ENCODE assay signal across 25 cellular contexts in genomic region chr7:42214063-42214679, GRCh38. TPM values are rescaled to one million over a fixed set of nuclear protein-coding genes. Genes with fewer than 3 reads are reported as not detected.
"Had no signal": no experiment of that assay in that cellular context is flagged by ENCODE, and none has a peak within 500 bp of the region (broad histone marks: within the 10 kb centered on the region; RNA-seq: fewer than 3 reads in every experiment).

No MANE protein-coding gene starts in this region.

- H3K4me3 ChIP-seq: heart right ventricle, spleen, thyroid gland had no signal

- H3K36me3 Mint-ChIP-seq: activated CD8-positive, alpha-beta memory T cell treated with anti-CD3 and anti-CD28 coated beads, Interleukin-2, amount 10 ng/mL, durations not matched to agents 7 days and 5 days; immature natural killer cell; natural killer cell treated with Interleukin-12 subunit alpha and Interleukin-12 subunit beta and Interleukin-15 and Interleukin-18, amount 100 ng/mL, for 72 hours; T-cell had no signal

- ATAC-seq: activated CD8-positive, alpha-beta memory T cell treated with anti-CD3 and anti-CD28 coated beads, Interleukin-2, amount 10 ng/mL, durations not matched to agents 7 days and 5 days; activated CD8-positive, alpha-beta T cell treated with anti-CD3 and anti-CD28 coated beads for 36 hours; activated naive CD8-positive, alpha-beta T cell treated with anti-CD3 and anti-CD28 coated beads, Interleukin-2, amount 50 U/mL, for 24 hours; heart right ventricle; left lobe of liver; natural killer cell treated with Interleukin-12 subunit alpha and Interleukin-12 subunit beta and Interleukin-15 and Interleukin-18, amount 100 ng/mL, for 72 hours; SK-N-SH treated with all-trans-retinoic acid at 6 μM for 48 hours; stimulated activated naive CD8-positive, alpha-beta T cell treated with anti-CD3 and anti-CD28 coated beads, Interleukin-15, Interleukin-2, amounts not matched to agents 100 U/mL and 50 U/mL, for 24 hours; T-cell had no signal

- H3K27ac Mint-ChIP-seq: activated CD4-positive, alpha-beta T cell treated with anti-CD3 and anti-CD28 coated beads, Interleukin-2, amount 10 ng/mL, durations not matched to agents 7 days and 5 days; activated CD8-positive, alpha-beta memory T cell treated with anti-CD3 and anti-CD28 coated beads, Interleukin-2, amount 10 ng/mL, durations not matched to agents 7 days and 5 days; activated CD8-positive, alpha-beta T cell treated with anti-CD3 and anti-CD28 coated beads for 36 hours; activated naive CD8-positive, alpha-beta T cell treated with anti-CD3 and anti-CD28 coated beads, Interleukin-2, amount 50 U/mL, for 24 hours; activated T-helper 1 cell treated with anti-CD3 and anti-CD28 coated beads, Interleukin-12 subunit alpha, Interleukin-12 subunit beta, Interleukin-2, Interleukin-4 antibody, amounts not matched to agents 30 ng/mL and 10 ng/mL and 1 ng/mL, durations not matched to agents 14 hours and 24 hours and 36 hours; immature natural killer cell; natural killer cell treated with Interleukin-12 subunit alpha and Interleukin-12 subunit beta and Interleukin-15 and Interleukin-18, amount 100 ng/mL, for 72 hours; T-cell; T-helper 2 cell treated with Interferon-gamma antibody and Interleukin-4, amounts not matched to agents 5 μg/mL and 100 μg/mL, for 36 hours had no signal

- H3K9me3 ChIP-seq: heart right ventricle, spleen, thyroid gland had no signal

- H3K27me3 ChIP-seq: brain microvascular endothelial cell, heart right ventricle, spleen, thyroid gland had no signal

- DNase-seq: activated CD4-positive, alpha-beta T cell treated with anti-CD3 and anti-CD28 coated beads, Interleukin-2, amount 10 ng/mL, durations not matched to agents 7 days and 5 days; activated CD4-positive, CD25-positive, alpha-beta regulatory T cell treated with anti-CD3 and anti-CD28 coated beads, Interleukin-2, amount 50 U/mL, for 72 hours; activated CD8-positive, alpha-beta memory T cell treated with anti-CD3 and anti-CD28 coated beads, Interleukin-2, amount 10 ng/mL, durations not matched to agents 7 days and 5 days; activated CD8-positive, alpha-beta T cell treated with anti-CD3 and anti-CD28 coated beads for 36 hours; activated gamma-delta T cell; activated naive CD4-positive, alpha-beta T cell treated with anti-CD3 and anti-CD28 coated beads, Interleukin-2, amount 50 U/mL, for 16 hours; activated naive CD8-positive, alpha-beta T cell treated with anti-CD3 and anti-CD28 coated beads, Interleukin-2, amount 50 U/mL, for 24 hours; activated T-cell treated with anti-CD3 and anti-CD28 coated beads for 4 hours; brain microvascular endothelial cell; central memory CD4-positive, alpha-beta T cell; heart right ventricle; immature natural killer cell; midbrain; spleen; stimulated activated CD4-positive, alpha-beta T cell treated with anti-CD3 and anti-CD28 coated beads, Interleukin-4, amount 100 ng/mL, for 24 hours; stimulated activated naive CD8-positive, alpha-beta T cell treated with anti-CD3 and anti-CD28 coated beads, Interleukin-15, Interleukin-2, amounts not matched to agents 100 U/mL and 50 U/mL, for 24 hours; T-cell; thyroid gland had no signal

- H3K9me3 Mint-ChIP-seq: activated CD4-positive, alpha-beta T cell treated with anti-CD3 and anti-CD28 coated beads, Interleukin-2, amount 10 ng/mL, durations not matched to agents 7 days and 5 days; activated CD8-positive, alpha-beta T cell treated with anti-CD3 and anti-CD28 coated beads for 36 hours; activated naive CD8-positive, alpha-beta T cell treated with anti-CD3 and anti-CD28 coated beads, Interleukin-2, amount 50 U/mL, for 24 hours; activated T-helper 1 cell treated with anti-CD3 and anti-CD28 coated beads, Interleukin-12 subunit alpha, Interleukin-12 subunit beta, Interleukin-2, Interleukin-4 antibody, amounts not matched to agents 30 ng/mL and 10 ng/mL and 1 ng/mL, durations not matched to agents 14 hours and 24 hours and 36 hours; immature natural killer cell; natural killer cell treated with Interleukin-12 subunit alpha and Interleukin-12 subunit beta and Interleukin-15 and Interleukin-18, amount 100 ng/mL, for 72 hours; T-helper 2 cell treated with Interferon-gamma antibody and Interleukin-4, amounts not matched to agents 5 μg/mL and 100 μg/mL, for 36 hours had no signal

- H3K36me3 ChIP-seq: brain microvascular endothelial cell, heart right ventricle, spleen, thyroid gland had no signal

- H3K27ac ChIP-seq: brain microvascular endothelial cell, epithelial cell of prostate, heart right ventricle, spleen, thyroid gland, VCaP had no signal

- H3K4me1 Mint-ChIP-seq: activated CD4-positive, alpha-beta T cell treated with anti-CD3 and anti-CD28 coated beads, Interleukin-2, amount 10 ng/mL, durations not matched to agents 7 days and 5 days; activated CD8-positive, alpha-beta memory T cell treated with anti-CD3 and anti-CD28 coated beads, Interleukin-2, amount 10 ng/mL, durations not matched to agents 7 days and 5 days; activated naive CD8-positive, alpha-beta T cell treated with anti-CD3 and anti-CD28 coated beads, Interleukin-2, amount 50 U/mL, for 24 hours; immature natural killer cell; T-cell had no signal

- H3K4me1 ChIP-seq: spleen had no signal

- H3K4me3 Mint-ChIP-seq: activated CD4-positive, alpha-beta T cell treated with anti-CD3 and anti-CD28 coated beads, Interleukin-2, amount 10 ng/mL, durations not matched to agents 7 days and 5 days; activated CD8-positive, alpha-beta memory T cell treated with anti-CD3 and anti-CD28 coated beads, Interleukin-2, amount 10 ng/mL, durations not matched to agents 7 days and 5 days; activated CD8-positive, alpha-beta T cell treated with anti-CD3 and anti-CD28 coated beads for 36 hours; activated naive CD8-positive, alpha-beta T cell treated with anti-CD3 and anti-CD28 coated beads, Interleukin-2, amount 50 U/mL, for 24 hours; activated T-helper 1 cell treated with anti-CD3 and anti-CD28 coated beads, Interleukin-12 subunit alpha, Interleukin-12 subunit beta, Interleukin-2, Interleukin-4 antibody, amounts not matched to agents 30 ng/mL and 10 ng/mL and 1 ng/mL, durations not matched to agents 14 hours and 24 hours and 36 hours; immature natural killer cell; natural killer cell treated with Interleukin-12 subunit alpha and Interleukin-12 subunit beta and Interleukin-15 and Interleukin-18, amount 100 ng/mL, for 72 hours; T-cell; T-helper 2 cell treated with Interferon-gamma antibody and Interleukin-4, amounts not matched to agents 5 μg/mL and 100 μg/mL, for 36 hours had no signal

RNA-seq across cellular contexts. Expression of gene GLI3, which starts 22.8 kb away (rescaled TPM):
- total RNA-seq: activated CD8-positive, alpha-beta T cell treated with anti-CD3 and anti-CD28 coated beads for 36 hours; activated T-helper 1 cell treated with anti-CD3 and anti-CD28 coated beads, Interleukin-12 subunit alpha, Interleukin-12 subunit beta, Interleukin-2, Interleukin-4 antibody, amounts not matched to agents 30 ng/mL and 10 ng/mL and 1 ng/mL, durations not matched to agents 14 hours and 24 hours and 36 hours had no signal
